ENCODE assay signal across 30 cellular contexts in the genomic region with DNA sequence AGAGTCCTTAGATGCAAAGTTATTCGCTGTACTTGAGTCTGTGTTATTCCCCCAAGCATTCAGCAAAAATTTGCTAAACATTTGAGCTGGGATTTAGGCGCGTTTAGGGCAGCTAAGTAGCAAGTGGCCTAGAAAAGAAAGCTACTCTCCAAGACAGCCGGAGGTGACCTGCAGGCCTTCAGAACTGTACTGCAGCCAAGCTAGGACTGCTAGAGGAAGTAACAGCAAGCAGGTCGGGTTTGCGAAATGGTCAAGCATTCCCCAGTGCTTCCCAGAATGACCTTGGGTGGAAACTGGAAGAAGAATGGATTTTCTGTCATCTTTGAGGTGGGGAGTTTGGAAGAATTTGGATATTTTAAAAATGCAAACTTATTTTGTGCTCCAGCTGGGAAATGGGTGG.
"Had no signal": no experiment of that assay in that cellular context is flagged by ENCODE, and none has a peak within 500 bp of the region (broad histone marks: within the 10 kb centered on the region; RNA-seq: fewer than 3 reads in every experiment).

No MANE protein-coding gene starts in this region.

- DNase-seq: activated CD4-positive, alpha-beta T cell treated with anti-CD3 and anti-CD28 coated beads for 1 hour; activated CD4-positive, alpha-beta T cell treated with anti-CD3 and anti-CD28 coated beads, Interleukin-2, amount 10 ng/mL, durations not matched to agents 7 days and 5 days; activated CD8-positive, alpha-beta T cell treated with anti-CD3 and anti-CD28 coated beads for 36 hours; activated T-cell treated with anti-CD3 and anti-CD28 coated beads, Interleukin-2, amount 50 U/mL, for 48 hours; aorta; cortex of kidney; effector memory CD8-positive, alpha-beta T cell; erythroblast; foreskin keratinocyte; left ventricle myocardium inferior; mesendoderm; mucosa of descending colon; sigmoid colon; small intestine; stimulated activated CD4-positive, alpha-beta T cell treated with anti-CD3 and anti-CD28 coated beads, Interleukin-4, amount 100 ng/mL, for 24 hours; stimulated activated naive CD8-positive, alpha-beta T cell treated with anti-CD3 and anti-CD28 coated beads, Interleukin-15, amount 100 ng/mL, for 72 hours; T-helper 17 cell; T1000; thyroid gland had no signal

- H3K9me3 ChIP-seq: body of pancreas, left ventricle myocardium inferior, mucosa of descending colon, neutrophil, sigmoid colon, thyroid gland had no signal

- H3K27me3 ChIP-seq: body of pancreas, sigmoid colon, thyroid gland had no signal

- H3K27ac Mint-ChIP-seq: activated CD4-positive, alpha-beta T cell treated with anti-CD3 and anti-CD28 coated beads, Interleukin-2, amount 10 ng/mL, durations not matched to agents 7 days and 5 days; activated CD8-positive, alpha-beta T cell treated with anti-CD3 and anti-CD28 coated beads for 36 hours; activated naive CD4-positive, alpha-beta T cell treated with anti-CD3 and anti-CD28 coated beads, Interleukin-2, amount 50 U/mL, for 24 hours; activated T-helper 2 cell treated with anti-CD3 and anti-CD28 coated beads, Interferon-gamma antibody, Interleukin-2, Interleukin-4, amounts not matched to agents 10 μg/mL and 5 μg/mL and 100 μg/mL, durations not matched to agents 14 hours and 24 hours and 36 hours; effector memory CD8-positive, alpha-beta T cell; natural killer cell treated with Interleukin-12 subunit alpha and Interleukin-12 subunit beta and Interleukin-15 and Interleukin-18, amount 100 ng/mL, for 72 hours; progenitor cell of endocrine pancreas; stimulated activated effector memory CD8-positive, alpha-beta T cell treated with anti-CD3 and anti-CD28 coated beads, Interleukin-12 subunit alpha, Interleukin-12 subunit beta, amount 100 ng/mL, for 72 hours; stimulated activated naive CD8-positive, alpha-beta T cell treated with anti-CD3 and anti-CD28 coated beads, Interleukin-15, amount 100 ng/mL, for 72 hours; T-helper 17 cell had no signal

- H3K27ac ChIP-seq: body of pancreas, cardiac muscle cell, foreskin keratinocyte, left ventricle myocardium inferior, neutrophil, sigmoid colon, thyroid gland had no signal

- FAIRE-seq: islet of Langerhans, small intestine had no signal

- ATAC-seq: activated CD8-positive, alpha-beta T cell treated with anti-CD3 and anti-CD28 coated beads for 36 hours; body of pancreas; effector memory CD8-positive, alpha-beta T cell; foreskin keratinocyte; mucosa of descending colon; natural killer cell treated with Interleukin-12 subunit alpha and Interleukin-12 subunit beta and Interleukin-15 and Interleukin-18, amount 100 ng/mL, for 72 hours; SK-N-SH treated with all-trans-retinoic acid at 6 μM for 48 hours; stimulated activated effector memory CD8-positive, alpha-beta T cell treated with anti-CD3 and anti-CD28 coated beads, Interleukin-12 subunit alpha, Interleukin-12 subunit beta, amount 100 ng/mL, for 72 hours; stimulated activated naive CD8-positive, alpha-beta T cell treated with anti-CD3 and anti-CD28 coated beads, Interleukin-15, amount 100 ng/mL, for 72 hours; T-helper 17 cell had no signal

- H3K36me3 ChIP-seq: cardiac muscle cell, left ventricle myocardium inferior, neutrophil, sigmoid colon, thyroid gland had no signal

- H3K4me3 ChIP-seq: body of pancreas, cardiac muscle cell, left ventricle myocardium inferior, lung, mucosa of descending colon, sigmoid colon, thyroid gland had no signal

- H3K9me3 Mint-ChIP-seq: activated CD4-positive, alpha-beta T cell treated with anti-CD3 and anti-CD28 coated beads, Interleukin-2, amount 10 ng/mL, durations not matched to agents 7 days and 5 days; activated CD8-positive, alpha-beta T cell treated with anti-CD3 and anti-CD28 coated beads for 36 hours; activated naive CD4-positive, alpha-beta T cell treated with anti-CD3 and anti-CD28 coated beads, Interleukin-2, amount 50 U/mL, for 24 hours; activated T-helper 2 cell treated with anti-CD3 and anti-CD28 coated beads, Interferon-gamma antibody, Interleukin-2, Interleukin-4, amounts not matched to agents 10 μg/mL and 5 μg/mL and 100 μg/mL, durations not matched to agents 14 hours and 24 hours and 36 hours; effector memory CD8-positive, alpha-beta T cell; natural killer cell treated with Interleukin-12 subunit alpha and Interleukin-12 subunit beta and Interleukin-15 and Interleukin-18, amount 100 ng/mL, for 72 hours; stimulated activated effector memory CD8-positive, alpha-beta T cell treated with anti-CD3 and anti-CD28 coated beads, Interleukin-12 subunit alpha, Interleukin-12 subunit beta, amount 100 ng/mL, for 72 hours; stimulated activated naive CD8-positive, alpha-beta T cell treated with anti-CD3 and anti-CD28 coated beads, Interleukin-15, amount 100 ng/mL, for 72 hours had no signal

- H3K36me3 Mint-ChIP-seq: natural killer cell treated with Interleukin-12 subunit alpha and Interleukin-12 subunit beta and Interleukin-15 and Interleukin-18, amount 100 ng/mL, for 72 hours; stimulated activated effector memory CD8-positive, alpha-beta T cell treated with anti-CD3 and anti-CD28 coated beads, Interleukin-12 subunit alpha, Interleukin-12 subunit beta, amount 100 ng/mL, for 72 hours had no signal

- H3K27me3 Mint-ChIP-seq: activated CD8-positive, alpha-beta T cell treated with anti-CD3 and anti-CD28 coated beads for 36 hours; activated naive CD4-positive, alpha-beta T cell treated with anti-CD3 and anti-CD28 coated beads, Interleukin-2, amount 50 U/mL, for 24 hours; stimulated activated naive CD8-positive, alpha-beta T cell treated with anti-CD3 and anti-CD28 coated beads, Interleukin-15, amount 100 ng/mL, for 72 hours had no signal

- H3K4me1 Mint-ChIP-seq: activated CD4-positive, alpha-beta T cell treated with anti-CD3 and anti-CD28 coated beads, Interleukin-2, amount 10 ng/mL, durations not matched to agents 7 days and 5 days; activated naive CD4-positive, alpha-beta T cell treated with anti-CD3 and anti-CD28 coated beads, Interleukin-2, amount 50 U/mL, for 24 hours; stimulated activated effector memory CD8-positive, alpha-beta T cell treated with anti-CD3 and anti-CD28 coated beads, Interleukin-12 subunit alpha, Interleukin-12 subunit beta, amount 100 ng/mL, for 72 hours; stimulated activated naive CD8-positive, alpha-beta T cell treated with anti-CD3 and anti-CD28 coated beads, Interleukin-15, amount 100 ng/mL, for 72 hours; T-helper 17 cell had no signal

- H3K4me3 Mint-ChIP-seq: activated CD4-positive, alpha-beta T cell treated with anti-CD3 and anti-CD28 coated beads, Interleukin-2, amount 10 ng/mL, durations not matched to agents 7 days and 5 days; activated CD8-positive, alpha-beta T cell treated with anti-CD3 and anti-CD28 coated beads for 36 hours; activated naive CD4-positive, alpha-beta T cell treated with anti-CD3 and anti-CD28 coated beads, Interleukin-2, amount 50 U/mL, for 24 hours; effector memory CD8-positive, alpha-beta T cell; natural killer cell treated with Interleukin-12 subunit alpha and Interleukin-12 subunit beta and Interleukin-15 and Interleukin-18, amount 100 ng/mL, for 72 hours; stimulated activated effector memory CD8-positive, alpha-beta T cell treated with anti-CD3 and anti-CD28 coated beads, Interleukin-12 subunit alpha, Interleukin-12 subunit beta, amount 100 ng/mL, for 72 hours; stimulated activated naive CD8-positive, alpha-beta T cell treated with anti-CD3 and anti-CD28 coated beads, Interleukin-15, amount 100 ng/mL, for 72 hours; T-helper 17 cell had no signal

- H3K4me1 ChIP-seq: body of pancreas, foreskin keratinocyte, sigmoid colon, thyroid gland had no signal
